In the genomic region with DNA sequence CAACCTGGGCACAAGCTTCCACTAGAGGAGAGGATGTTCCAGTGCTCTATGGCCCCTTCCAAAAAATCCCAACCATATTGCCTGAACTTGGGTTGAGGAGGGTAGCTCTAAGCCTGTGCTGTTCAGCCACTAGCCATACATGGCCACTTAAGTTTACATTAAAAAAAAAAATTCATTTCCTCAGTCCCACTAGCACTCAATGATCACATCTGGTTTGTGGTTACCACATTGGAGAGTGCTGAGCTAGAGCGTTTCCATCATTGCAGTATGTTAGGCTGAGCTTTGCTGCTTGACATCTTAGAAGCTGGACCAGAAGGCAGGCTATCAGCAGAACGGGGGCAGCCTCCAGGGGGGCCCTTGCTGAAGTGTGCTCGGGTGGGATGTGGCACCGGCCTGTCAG, we compare ENCODE assay signal across 15 cellular contexts. TPM values are rescaled to one million over a fixed set of nuclear protein-coding genes. Genes with fewer than 3 reads are reported as not detected.
DNase-seq lines count a peak whose midpoint lies in the region; ATAC-seq and TF ChIP-seq lines count a peak whose summit lies in the region.
"Had no signal": no experiment of that assay in that cellular context is flagged by ENCODE, and none has a peak within 500 bp of the region (broad histone marks: within the 10 kb centered on the region; RNA-seq: fewer than 3 reads in every experiment).

No MANE protein-coding gene starts in this region.

- H3K27ac ChIP-seq in PC-9, result no peak overlapping the region

- no peaks in the 10 kb centered on the region for H3K27me3 ChIP-seq in PC-9 (ENCODE audit: insufficient read depth, low read depth)

- CTCF ChIA-PET in PC-9 (lab: Charles Lee), result interaction anchor here (0.7 kb wide), 1 partner anchor 19 kb away, joined by 3 read pairs; no protein-coding TSS in a partner anchor

- H3K27ac Mint-ChIP-seq in activated naive CD8-positive, alpha-beta T cell, result peak overlapping the region; percentile 34
- H3K27ac Mint-ChIP-seq in activated naive CD8-positive, alpha-beta T cell treated with anti-CD3 and anti-CD28 coated beads for 36 hours, result no peak overlapping the region
- H3K27ac Mint-ChIP-seq in stimulated activated memory B cell treated with anti-CD40 and anti-IgM and Interleukin-4, amounts not matched to agents 10 μg/mL and 1 μg/mL and 100 μg/mL, for 72 hours, result peak overlapping the region; percentile 49

- H3K4me1 Mint-ChIP-seq in activated naive CD8-positive, alpha-beta T cell (ENCODE audit: low read depth), result peaks cover 44% of the 10 kb centered on the region
- peaks cover 46% of the 10 kb centered on the region for H3K4me1 Mint-ChIP-seq in activated naive CD8-positive, alpha-beta T cell treated with anti-CD3 and anti-CD28 coated beads for 36 hours
- H3K4me1 Mint-ChIP-seq in stimulated activated memory B cell treated with anti-CD40 and anti-IgM and Interleukin-4, amounts not matched to agents 10 μg/mL and 1 μg/mL and 100 μg/mL, for 72 hours, result peaks cover 52% of the 10 kb centered on the region

- no peaks in the 10 kb centered on the region for H3K4me1 ChIP-seq in PC-9 (replicated peaks; ENCODE audit: insufficient read depth)

- POLR2A ChIA-PET in PC-9 (lab: Charles Lee; ENCODE audit: unreplicated experiment), result no interaction called here

- H3K79me2 ChIP-seq in PC-9 (ENCODE audit: low read depth), result 0 out of 2 replicates have a peak, but pooled peaks cover 10% of the 10 kb centered on the region

- H2AFZ ChIP-seq in PC-9, result no peak overlapping the region

- no peak overlapping the region for H3K4me2 ChIP-seq in PC-9

- H3K36me3 Mint-ChIP-seq in activated naive CD8-positive, alpha-beta T cell, result peaks cover 7% of the 10 kb centered on the region
- H3K36me3 Mint-ChIP-seq in activated naive CD8-positive, alpha-beta T cell treated with anti-CD3 and anti-CD28 coated beads for 36 hours, result peaks cover 21% of the 10 kb centered on the region
- H3K36me3 Mint-ChIP-seq in stimulated activated memory B cell treated with anti-CD40 and anti-IgM and Interleukin-4, amounts not matched to agents 10 μg/mL and 1 μg/mL and 100 μg/mL, for 72 hours, result peaks cover 39% of the 10 kb centered on the region

- no peak for DNase-seq in activated naive CD8-positive, alpha-beta T cell treated with anti-CD3 and anti-CD28 coated beads for 36 hours
- DNase-seq in OCI-M1 (lab: John Stamatoyannopoulos, UW) (peak; percentile 22), choroid plexus epithelial cell (ENCODE audit: low read depth) (peak; percentile 45), PC-9 (no peak), NCI-H146 treated with DMSO at 0.1 percent for 48 hours (lab: John Stamatoyannopoulos, UW; ENCODE audit: unreplicated experiment) (no peak)
- DNase-seq: activated CD4-positive, alpha-beta T cell treated with anti-CD3 and anti-CD28 coated beads for 48 hours; activated naive CD4-positive, alpha-beta T cell treated with Interleukin-2 at 50 U/mL for 16 hours; GOT3; NCI-H226; PC-3; stimulated activated CD4-positive, alpha-beta T cell treated with anti-CD3 and anti-CD28 coated beads, Interleukin-2, amount 100 ng/mL, for 24 hours had no signal

- TF ChIP-seq CTCF in choroid plexus epithelial cell (conservative IDR thresholded peaks at IDR 0.05; ENCODE audit: low read depth, low read length) (no peak), PC-9 (conservative IDR thresholded peaks at IDR 0.05) (no peak)

- no TSS peak for BruUV-seq in PC-9 (replicated peaks; lab: Mats Ljungman, UMichigan)

- no peaks in the 10 kb centered on the region for H3K27me3 Mint-ChIP-seq in activated naive CD8-positive, alpha-beta T cell
- H3K27me3 Mint-ChIP-seq in activated naive CD8-positive, alpha-beta T cell treated with anti-CD3 and anti-CD28 coated beads for 36 hours, result no peaks in the 10 kb centered on the region
- no peaks in the 10 kb centered on the region for H3K27me3 Mint-ChIP-seq in stimulated activated memory B cell treated with anti-CD40 and anti-IgM and Interleukin-4, amounts not matched to agents 10 μg/mL and 1 μg/mL and 100 μg/mL, for 72 hours
- H3K27me3 Mint-ChIP-seq: naive thymus-derived CD8-positive, alpha-beta T cell had no signal

- intact Hi-C loops in PC-9 (cut with micrococcal nuclease; ENCODE audit: unreplicated experiment), result no loop called here

- ATAC-seq in stimulated activated memory B cell treated with anti-CD40 and anti-IgM and Interleukin-4, amounts not matched to agents 10 μg/mL and 1 μg/mL and 100 μg/mL, for 72 hours, result no peak
- no peak for ATAC-seq in HG02610 (IDR thresholded peaks at IDR 0.05; ENCODE audit: unreplicated experiment)
- ATAC-seq: naive thymus-derived CD8-positive, alpha-beta T cell; PC-3 had no signal

- no peaks in the 10 kb centered on the region for H3K9me3 ChIP-seq in PC-9 (ENCODE audit: insufficient read depth, low read depth)

- H3K9me2 ChIP-seq in PC-9 (ENCODE audit: insufficient read depth), result no peaks in the 10 kb centered on the region

- peaks cover 8% of the 10 kb centered on the region; the same call in 1 of the 2 replicates for H3F3A ChIP-seq in PC-9 (ENCODE audit: insufficient read depth, low read depth)

- H4K20me1 ChIP-seq in PC-9 (ENCODE audit: insufficient read depth), result peaks cover 52% of the 10 kb centered on the region

- H3K4me3 ChIP-seq in choroid plexus epithelial cell (ENCODE audit: low read depth, low read length) (no peak overlapping the region), PC-9 (no peak overlapping the region)

- no peak overlapping the region for H3K4me3 Mint-ChIP-seq in activated naive CD8-positive, alpha-beta T cell
- no peak overlapping the region for H3K4me3 Mint-ChIP-seq in activated naive CD8-positive, alpha-beta T cell treated with anti-CD3 and anti-CD28 coated beads for 36 hours
- no peak overlapping the region for H3K4me3 Mint-ChIP-seq in stimulated activated memory B cell treated with anti-CD40 and anti-IgM and Interleukin-4, amounts not matched to agents 10 μg/mL and 1 μg/mL and 100 μg/mL, for 72 hours
- H3K4me3 Mint-ChIP-seq: naive thymus-derived CD8-positive, alpha-beta T cell had no signal

- H3K9me3 Mint-ChIP-seq in activated naive CD8-positive, alpha-beta T cell (ENCODE audit: low read depth), result no peaks in the 10 kb centered on the region
- H3K9me3 Mint-ChIP-seq in activated naive CD8-positive, alpha-beta T cell treated with anti-CD3 and anti-CD28 coated beads for 36 hours, result no peaks in the 10 kb centered on the region
- H3K9me3 Mint-ChIP-seq in stimulated activated memory B cell treated with anti-CD40 and anti-IgM and Interleukin-4, amounts not matched to agents 10 μg/mL and 1 μg/mL and 100 μg/mL, for 72 hours, result no peaks in the 10 kb centered on the region
- H3K9me3 Mint-ChIP-seq: naive thymus-derived CD8-positive, alpha-beta T cell had no signal

- H3K36me3 ChIP-seq in PC-9 (ENCODE audit: low read depth), result no peaks in the 10 kb centered on the region

RNA-seq across cellular contexts. Expression of a gene that starts 43.5 kb away (rescaled TPM):
- 1 to 10 TPM; 1.6 to 2.4 TPM for total RNA-seq in activated naive CD8-positive, alpha-beta T cell treated with anti-CD3 and anti-CD28 coated beads for 36 hours
- total RNA-seq in PC-9 (2021), result 6.7 TPM in 2 replicates

Comparison
In these comparisons a context has a peak if more than half of its experiments do, and no peak if none do; other contexts are left out.
1. DNase-seq: peak in OCI-M1 (single experiment) and choroid plexus epithelial cell (single experiment); none in activated naive CD8-positive, alpha-beta T cell treated with anti-CD3 and anti-CD28 coated beads for 36 hours (single experiment), PC-9 (0 of 2) and NCI-H146 treated with DMSO at 0.1 percent for 48 hours (single experiment).